Comparison of ENCODE assay signal across 26 cellular contexts in the genomic region with DNA sequence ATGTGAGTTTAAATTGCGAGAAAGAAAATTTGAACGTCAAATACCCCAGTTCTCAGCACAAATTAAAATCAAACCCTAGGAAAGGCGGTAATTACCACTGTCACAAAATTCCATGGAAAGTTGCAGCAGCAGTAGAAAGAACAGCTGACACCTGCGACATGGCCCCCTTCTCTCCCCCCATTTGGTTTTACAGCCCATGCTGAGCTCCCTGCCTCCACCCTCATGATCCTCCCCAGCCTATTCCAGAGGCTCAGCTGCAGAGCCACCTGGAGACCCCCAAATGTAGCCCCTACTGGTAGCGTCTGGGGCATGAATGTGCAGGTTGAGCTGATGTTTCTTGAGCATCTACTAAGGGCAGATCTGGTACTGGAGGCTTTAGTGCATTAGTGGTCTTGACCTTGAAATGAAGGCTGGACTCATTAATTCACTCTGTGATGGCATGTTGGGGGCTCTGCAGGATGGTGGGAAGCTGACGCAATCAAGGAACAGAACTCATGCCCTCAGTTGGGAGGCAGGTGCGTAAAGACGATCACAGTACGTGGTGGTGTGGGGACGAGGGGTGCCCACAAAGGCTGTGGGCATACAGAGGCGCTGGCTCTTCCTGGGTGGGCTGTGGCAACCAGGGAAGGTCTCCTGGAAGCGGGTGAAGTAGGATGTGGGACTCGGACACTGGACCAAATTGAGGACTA.
"Had no signal": no experiment of that assay in that cellular context is flagged by ENCODE, and none has a peak within 500 bp of the region (broad histone marks: within the 10 kb centered on the region; RNA-seq: fewer than 3 reads in every experiment).

No MANE protein-coding gene starts in this region.

- FAIRE-seq: endometrium, islet of Langerhans, keratinocyte had no signal

- H3K27ac ChIP-seq: colonic mucosa, epithelial cell of prostate, esophagus squamous epithelium, gastrocnemius medialis, heart right ventricle, left lung, lower lobe of right lung had no signal

- H3K4me3 ChIP-seq: colonic mucosa, esophagus squamous epithelium, gastrocnemius medialis, heart right ventricle, left lung, lower lobe of right lung, mucosa of descending colon had no signal

- ATAC-seq: effector memory CD8-positive, alpha-beta T cell; esophagus mucosa; gastrocnemius medialis; heart right ventricle; left cardiac atrium; left lung; lower lobe of right lung; mucosa of descending colon; naive thymus-derived CD8-positive, alpha-beta T cell had no signal

- H3K27me3 ChIP-seq: colonic mucosa, esophagus squamous epithelium, gastrocnemius medialis, heart right ventricle, left lung had no signal

- H3K9me3 ChIP-seq: colonic mucosa, esophagus squamous epithelium, gastrocnemius medialis, heart right ventricle, left lung, lower lobe of right lung, mucosa of descending colon had no signal

- H3K36me3 ChIP-seq: colonic mucosa, esophagus squamous epithelium, gastrocnemius medialis, heart right ventricle, left lung, lower lobe of right lung had no signal

- H3K4me1 ChIP-seq: colonic mucosa, gastrocnemius medialis had no signal

- DNase-seq: colonic mucosa; cortex of kidney; effector CD8-positive, alpha-beta T cell; effector memory CD8-positive, alpha-beta T cell; endodermal cell; erythroblast; esophagus squamous epithelium; foreskin fibroblast; foreskin melanocyte; gastrocnemius medialis; glutamatergic neuron; head of caudate nucleus; heart right ventricle; hippocampal formation; left cardiac atrium; left lung; lower lobe of right lung; mesenchymal stem cell; mucosa of descending colon; naive B cell; naive thymus-derived CD8-positive, alpha-beta T cell had no signal
